ENCODE assay signal across 20 cellular contexts in the genomic region with DNA sequence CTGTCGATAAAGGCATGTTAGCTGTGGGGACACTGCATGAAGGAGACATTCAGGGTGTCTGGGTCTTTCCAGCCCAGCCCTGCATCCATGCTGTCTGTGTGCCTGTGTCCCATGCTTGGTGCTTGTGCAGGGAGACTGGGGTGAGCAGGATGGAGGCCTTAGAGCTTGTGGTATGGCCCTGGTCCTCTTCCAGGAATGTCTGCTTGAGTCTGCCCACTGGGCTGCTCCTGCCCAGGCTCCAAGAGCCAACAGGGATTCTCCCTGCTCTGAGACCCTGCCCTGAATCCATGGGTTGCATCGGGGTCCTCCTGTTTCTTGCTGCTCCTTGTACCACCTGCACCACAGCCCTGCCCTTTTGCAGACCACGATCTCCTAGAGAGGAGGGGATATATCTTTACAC. TPM values are rescaled to one million over a fixed set of nuclear protein-coding genes. Genes with fewer than 3 reads are reported as not detected.
A peak's percentile ranks its signal among the peaks of the same experiment; 100 is the strongest.
DNase-seq lines count a peak whose midpoint lies in the region; ATAC-seq, FAIRE-seq and TF ChIP-seq lines count a peak whose summit lies in the region.
"Had no signal": no experiment of that assay in that cellular context is flagged by ENCODE, and none has a peak within 500 bp of the region (broad histone marks: within the 10 kb centered on the region; RNA-seq: fewer than 3 reads in every experiment).

No MANE protein-coding gene starts in this region.

- H3K4me1 ChIP-seq in Loucy (ENCODE audit: insufficient read depth, low read length, poor library complexity, severe bottlenecking): peaks cover 51% of the 10 kb centered on the region
- H3K4me1 ChIP-seq: A549, HAP-1 had no signal

- peaks cover 26 to 56% of the 10 kb centered on the region in 2 donors for H3K27me3 Mint-ChIP-seq in natural killer cell treated with Interleukin-12 subunit alpha and Interleukin-12 subunit beta and Interleukin-15 and Interleukin-18, amount 100 ng/mL, for 72 hours
- H3K27me3 Mint-ChIP-seq in natural killer cell (ENCODE audit: low read depth in 2 of 2): peaks cover 19 to 22% of the 10 kb centered on the region in 2 donors
- H3K27me3 Mint-ChIP-seq in stimulated activated naive B cell treated with anti-CD40 and anti-IgM and Interleukin-4, amounts not matched to agents 10 μg/mL and 1 μg/mL and 100 μg/mL, for 72 hours: peaks cover 52 to 66% of the 10 kb centered on the region in 2 donors
- H3K27me3 Mint-ChIP-seq in activated CD4-positive, alpha-beta memory T cell treated with anti-CD3 and anti-CD28 coated beads, Interleukin-2, amount 10 ng/mL, durations not matched to agents 7 days and 5 days: peaks cover 22% of the 10 kb centered on the region

- H4K20me1 ChIP-seq in Loucy (ENCODE audit: insufficient read depth, low read length, poor library complexity, severe bottlenecking): no peaks in the 10 kb centered on the region

- H3K4me2 ChIP-seq in Loucy (ENCODE audit: low read depth, low read length, poor library complexity, severe bottlenecking): peak overlapping the region; percentile 79
- H3K4me2 ChIP-seq: A549 had no signal

- H3F3A ChIP-seq in Loucy (ENCODE audit: low read depth): no peaks in the 10 kb centered on the region

- POLR2A ChIA-PET in activated CD4-positive, alpha-beta memory T cell treated with anti-CD3 and anti-CD28 coated beads, Interleukin-2, amount 10 ng/mL, durations not matched to agents 7 days and 5 days (lab: Charles Lee): no interaction called here

- H3K36me3 Mint-ChIP-seq in natural killer cell treated with Interleukin-12 subunit alpha and Interleukin-12 subunit beta and Interleukin-15 and Interleukin-18, amount 100 ng/mL, for 72 hours: peaks cover 28% of the 10 kb centered on the region
- peaks cover 14% of the 10 kb centered on the region for H3K36me3 Mint-ChIP-seq in natural killer cell
- peaks cover 5 to 19% of the 10 kb centered on the region in 2 donors for H3K36me3 Mint-ChIP-seq in stimulated activated naive B cell treated with anti-CD40 and anti-IgM and Interleukin-4, amounts not matched to agents 10 μg/mL and 1 μg/mL and 100 μg/mL, for 72 hours
- H3K36me3 Mint-ChIP-seq in activated CD4-positive, alpha-beta memory T cell treated with anti-CD3 and anti-CD28 coated beads, Interleukin-2, amount 10 ng/mL, durations not matched to agents 7 days and 5 days (ENCODE audit: low read depth): no peaks in the 10 kb centered on the region

- no peaks in the 10 kb centered on the region for H3K36me3 ChIP-seq in Loucy (ENCODE audit: insufficient read depth, low read length)
- H3K36me3 ChIP-seq: BE2C, HAP-1 had no signal

- intact Hi-C loops in natural killer cell (cut with micrococcal nuclease): no loop called here

- CTCF ChIA-PET in activated CD4-positive, alpha-beta memory T cell treated with anti-CD3 and anti-CD28 coated beads, Interleukin-2, amount 10 ng/mL, durations not matched to agents 7 days and 5 days (lab: Charles Lee): interaction anchor here (1.3 kb wide), 1 partner anchor 20 kb away, joined by 3 read pairs; no protein-coding TSS in a partner anchor

- TF ChIP-seq CTCF in natural killer cell (IDR thresholded peaks at IDR 0.05) (no peak), Loucy (conservative IDR thresholded peaks at IDR 0.05; ENCODE audit: low read length) (no peak)

- no peak for DNase-seq in natural killer cell treated with Interleukin-12 subunit alpha and Interleukin-12 subunit beta and Interleukin-15 and Interleukin-18, amount 100 ng/mL, for 72 hours (ENCODE audit: low spot score)
- no peak for DNase-seq in natural killer cell
- DNase-seq in stimulated activated naive B cell treated with anti-CD40 and anti-IgM and Interleukin-4, amounts not matched to agents 10 μg/mL and 1 μg/mL and 100 μg/mL, for 72 hours: no peak
- no peak for DNase-seq in GM12891 (ENCODE audit: insufficient read length, low spot score)
- no peak for DNase-seq in midbrain (lab: John Stamatoyannopoulos, UW)
- no peak for DNase-seq in activated CD4-positive, alpha-beta memory T cell treated with anti-CD3 and anti-CD28 coated beads, Interleukin-2, amount 10 ng/mL, durations not matched to agents 7 days and 5 days
- DNase-seq: BE2C; CD4-positive, alpha-beta memory T cell; DMS153; DMS79 treated with DMSO at 0.1 percent for 48 hours; EL; GM23248 had no signal

- H3K9ac ChIP-seq in Loucy (ENCODE audit: low read depth, low read length, poor library complexity, severe bottlenecking): no peak overlapping the region
- H3K9ac ChIP-seq: GM23248 had no signal

- no peak for TF ChIP-seq POLR2A in GM12891 (IDR thresholded peaks at IDR 0.05; ENCODE audit: low read depth, low read length)

- H3K27ac ChIP-seq in layer of hippocampus (ENCODE audit: low read depth, low read length): peak overlapping the region; percentile 8
- H3K27ac ChIP-seq: 22Rv1, A549, GM23248 had no signal

- peaks cover 53 to 54% of the 10 kb centered on the region in 2 donors for H3K4me1 Mint-ChIP-seq in natural killer cell treated with Interleukin-12 subunit alpha and Interleukin-12 subunit beta and Interleukin-15 and Interleukin-18, amount 100 ng/mL, for 72 hours (ENCODE audit: low read depth in 2 of 2)
- peaks cover 12 to 15% of the 10 kb centered on the region in 2 donors for H3K4me1 Mint-ChIP-seq in natural killer cell
- H3K4me1 Mint-ChIP-seq in stimulated activated naive B cell treated with anti-CD40 and anti-IgM and Interleukin-4, amounts not matched to agents 10 μg/mL and 1 μg/mL and 100 μg/mL, for 72 hours: peaks cover 39 to 64% of the 10 kb centered on the region in 2 donors
- H3K4me1 Mint-ChIP-seq in activated CD4-positive, alpha-beta memory T cell treated with anti-CD3 and anti-CD28 coated beads, Interleukin-2, amount 10 ng/mL, durations not matched to agents 7 days and 5 days: peaks cover 31% of the 10 kb centered on the region

- peaks cover 3% of the 10 kb centered on the region for H3K9me3 Mint-ChIP-seq in natural killer cell treated with Interleukin-12 subunit alpha and Interleukin-12 subunit beta and Interleukin-15 and Interleukin-18, amount 100 ng/mL, for 72 hours
- peaks cover 0 to 2% of the 10 kb centered on the region in 2 donors for H3K9me3 Mint-ChIP-seq in natural killer cell
- H3K9me3 Mint-ChIP-seq in stimulated activated naive B cell treated with anti-CD40 and anti-IgM and Interleukin-4, amounts not matched to agents 10 μg/mL and 1 μg/mL and 100 μg/mL, for 72 hours: peaks cover 0 to 6% of the 10 kb centered on the region in 2 donors
- peaks cover 3% of the 10 kb centered on the region for H3K9me3 Mint-ChIP-seq in activated CD4-positive, alpha-beta memory T cell treated with anti-CD3 and anti-CD28 coated beads, Interleukin-2, amount 10 ng/mL, durations not matched to agents 7 days and 5 days

- H3K4me3 ChIP-seq in Loucy (ENCODE audit: low read length, poor library complexity, severe bottlenecking): no peak overlapping the region
- H3K4me3 ChIP-seq: A549, GM12878, GM23248, HAP-1 had no signal

- peak overlapping the region; percentile 11 to 40 for H3K27ac Mint-ChIP-seq in natural killer cell treated with Interleukin-12 subunit alpha and Interleukin-12 subunit beta and Interleukin-15 and Interleukin-18, amount 100 ng/mL, for 72 hours
- no peak overlapping the region for H3K27ac Mint-ChIP-seq in natural killer cell
- H3K27ac Mint-ChIP-seq in stimulated activated naive B cell treated with anti-CD40 and anti-IgM and Interleukin-4, amounts not matched to agents 10 μg/mL and 1 μg/mL and 100 μg/mL, for 72 hours: peak overlapping the region; percentile 15
- no peak overlapping the region for H3K27ac Mint-ChIP-seq in activated CD4-positive, alpha-beta memory T cell treated with anti-CD3 and anti-CD28 coated beads, Interleukin-2, amount 10 ng/mL, durations not matched to agents 7 days and 5 days

- no peak for ATAC-seq in natural killer cell treated with Interleukin-12 subunit alpha and Interleukin-12 subunit beta and Interleukin-15 and Interleukin-18, amount 100 ng/mL, for 72 hours
- no peak for ATAC-seq in natural killer cell
- no peak for ATAC-seq in stimulated activated naive B cell treated with anti-CD40 and anti-IgM and Interleukin-4, amounts not matched to agents 10 μg/mL and 1 μg/mL and 100 μg/mL, for 72 hours (replicated peaks)
- ATAC-seq: A549, GM12878 had no signal

- FAIRE-seq in GM12891 (lab: Jason Lieb, UNC): no peak
- FAIRE-seq: A549, GM12878 had no signal

- no peak overlapping the region for H3K4me3 Mint-ChIP-seq in natural killer cell treated with Interleukin-12 subunit alpha and Interleukin-12 subunit beta and Interleukin-15 and Interleukin-18, amount 100 ng/mL, for 72 hours
- H3K4me3 Mint-ChIP-seq in natural killer cell: no peak overlapping the region
- H3K4me3 Mint-ChIP-seq in stimulated activated naive B cell treated with anti-CD40 and anti-IgM and Interleukin-4, amounts not matched to agents 10 μg/mL and 1 μg/mL and 100 μg/mL, for 72 hours: no peak overlapping the region
- H3K4me3 Mint-ChIP-seq in activated CD4-positive, alpha-beta memory T cell treated with anti-CD3 and anti-CD28 coated beads, Interleukin-2, amount 10 ng/mL, durations not matched to agents 7 days and 5 days: no peak overlapping the region

- H3K9me2 ChIP-seq in Loucy (replicated peaks; ENCODE audit: low read depth, low read length): no peaks in the 10 kb centered on the region

- no peaks in the 10 kb centered on the region for H3K27me3 ChIP-seq in Loucy (ENCODE audit: insufficient read depth, low read length, poor library complexity, severe bottlenecking)
- no peaks in the 10 kb centered on the region for H3K27me3 ChIP-seq in layer of hippocampus (ENCODE audit: control insufficient read depth, insufficient read depth, low read length)
- H3K27me3 ChIP-seq: BE2C had no signal

- no peak overlapping the region for H2AFZ ChIP-seq in Loucy (ENCODE audit: low read length)
- H2AFZ ChIP-seq: GM23248 had no signal

- no peaks in the 10 kb centered on the region for H3K9me3 ChIP-seq in Loucy (ENCODE audit: insufficient read depth, low read depth, low read length)
- H3K9me3 ChIP-seq: BE2C, HAP-1 had no signal

- no peaks in the 10 kb centered on the region for H3K79me2 ChIP-seq in Loucy (ENCODE audit: insufficient read depth, low read length)

TF ChIP-seq in GM12891, 5 proteins besides CTCF, POLR2A, EP300 and RAD21 (continues in another document):
- TF ChIP-seq PAX5 (IDR thresholded peaks at IDR 0.05; ENCODE audit: insufficient read depth, low read length, severe bottlenecking) (no peak), POLR2AphosphoS5 (IDR thresholded peaks at IDR 0.05; ENCODE audit: low read depth, low read length) (no peak)

RNA-seq across cellular contexts. Expression of a gene that starts 31.4 kb away (rescaled TPM):
- 1 to 10 TPM in 1 of 2 donors, under 1 TPM in 1; 0.14 to 1.8 TPM for total RNA-seq in natural killer cell treated with Interleukin-12 subunit alpha and Interleukin-12 subunit beta and Interleukin-15 and Interleukin-18, amount 100 ng/mL, for 72 hours
- under 1 TPM in 2 of 3 donors, not detected in 1; 0.21 to 0.40 TPM for total RNA-seq in natural killer cell
- polyA plus RNA-seq in GM12891 (2012; ENCODE audit: low read depth, missing spikeins): 0.19 TPM
- under 1 TPM in 1 of 2 experiments, not detected in 1; 0.25 TPM for total RNA-seq in activated CD4-positive, alpha-beta memory T cell treated with anti-CD3 and anti-CD28 coated beads, Interleukin-2, amount 10 ng/mL, durations not matched to agents 7 days and 5 days
- polyA plus RNA-seq: CD4-positive, alpha-beta memory T cell had no signal

RNA-seq across cellular contexts. Expression of a gene that starts 48.4 kb away (rescaled TPM):
- 1 to 10 TPM in 1 of 2 donors, not detected in 1; 2.0 TPM for total RNA-seq in natural killer cell treated with Interleukin-12 subunit alpha and Interleukin-12 subunit beta and Interleukin-15 and Interleukin-18, amount 100 ng/mL, for 72 hours
- 1 to 10 TPM; 1.7 to 8.4 (median 3.5) TPM for total RNA-seq in natural killer cell
- 28.8 TPM for polyA plus RNA-seq in GM12891 (2012; ENCODE audit: low read depth, missing spikeins)
- under 1 TPM in 1 of 2 experiments, not detected in 1; 0.08 TPM for total RNA-seq in activated CD4-positive, alpha-beta memory T cell treated with anti-CD3 and anti-CD28 coated beads, Interleukin-2, amount 10 ng/mL, durations not matched to agents 7 days and 5 days
- total RNA-seq: G401, GM23248, H4 had no signal
- polyA plus RNA-seq: A549, GM23248 had no signal

Comparison
In these comparisons a context has a peak if more than half of its experiments do, and no peak if none do; other contexts are left out.
1. H3K27ac Mint-ChIP-seq: peak in natural killer cell treated with Interleukin-12 subunit alpha and Interleukin-12 subunit beta and Interleukin-15 and Interleukin-18, amount 100 ng/mL, for 72 hours (2 of 2) and stimulated activated naive B cell treated with anti-CD40 and anti-IgM and Interleukin-4, amounts not matched to agents 10 μg/mL and 1 μg/mL and 100 μg/mL, for 72 hours (single experiment); none in natural killer cell (0 of 2) and activated CD4-positive, alpha-beta memory T cell treated with anti-CD3 and anti-CD28 coated beads, Interleukin-2, amount 10 ng/mL, durations not matched to agents 7 days and 5 days (single experiment).